Comparison of ENCODE assay signal across 1 cellular context in genomic region chr11:6283453-6284023, GRCh38.
TF ChIP-seq lines count a peak whose summit lies in the region.

No MANE protein-coding gene starts in this region.

TF ChIP-seq in K562, 482 proteins besides CTCF, POLR2A, EP300 and RAD21 (continues in another document):
- TF ChIP-seq KLF16 (IDR thresholded peaks at IDR 0.05) (no peak), MTA3 (IDR thresholded peaks at IDR 0.05; ENCODE audit: borderline replicate concordance) (no peak), RFX5 (IDR thresholded peaks at IDR 0.05; ENCODE audit: low read depth, low read length) (no peak), BACH1 (tag; IDR thresholded peaks at IDR 0.05) (peak; percentile 64; the same call in 1 of the 2 replicates), TFE3 (CRISPR knock-in tag; IDR thresholded peaks at IDR 0.05) (no peak), PREB (CRISPR knock-in tag; IDR thresholded peaks at IDR 0.05) (no peak), PTBP1 (IDR thresholded peaks at IDR 0.05; ENCODE audit: low read depth, low read length) (no peak), ZNF699 (CRISPR knock-in tag; IDR thresholded peaks at IDR 0.05; ENCODE audit: insufficient replicate concordance) (no peak), NCOA1 (IDR thresholded peaks at IDR 0.05; ENCODE audit: low read depth) (no peak), CEBPG (CRISPR knock-in tag; IDR thresholded peaks at IDR 0.05) (no peak), CEBPG (tag; conservative IDR thresholded peaks at IDR 0.05 in 1 of 2, IDR thresholded peaks at IDR 0.05 in 1 of 2) (no peak), CCNT2 (IDR thresholded peaks at IDR 0.05; ENCODE audit: borderline replicate concordance, extremely low read depth, insufficient read length, low read depth, low read length) (no peak), MYBL2 (IDR thresholded peaks at IDR 0.05; ENCODE audit: low read depth) (no peak), MYBL2 (CRISPR knock-in tag; IDR thresholded peaks at IDR 0.05; ENCODE audit: borderline replicate concordance) (no peak), RBM15 (IDR thresholded peaks at IDR 0.05; ENCODE audit: insufficient read depth, low read length) (no peak), TOE1 (IDR thresholded peaks at IDR 0.05; ENCODE audit: borderline replicate concordance) (no peak), TOE1 (CRISPR knock-in tag; IDR thresholded peaks at IDR 0.05; ENCODE audit: borderline replicate concordance, low read depth) (no peak), ATF4 (CRISPR knock-in tag; IDR thresholded peaks at IDR 0.05) (no peak), ZBED1 (IDR thresholded peaks at IDR 0.05) (no peak), ZNF143 (CRISPR knock-in tag; IDR thresholded peaks at IDR 0.05) (no peak), ZNF584 (CRISPR knock-in tag; IDR thresholded peaks at IDR 0.05; ENCODE audit: low read depth) (peak; percentile 93), JUNB (CRISPR knock-in tag; conservative IDR thresholded peaks at IDR 0.05) (no peak), NFIC (IDR thresholded peaks at IDR 0.05) (no peak), FOXM1 (IDR thresholded peaks at IDR 0.05; ENCODE audit: low read depth) (no peak), FOXM1 (CRISPR knock-in tag; IDR thresholded peaks at IDR 0.05; ENCODE audit: low read depth) (no peak), FOXK1 (CRISPR knock-in tag; IDR thresholded peaks at IDR 0.05; ENCODE audit: borderline replicate concordance) (no peak), RBFOX2 (IDR thresholded peaks at IDR 0.05; ENCODE audit: low read depth, low read length) (no peak), TEAD4 (IDR thresholded peaks at IDR 0.05; ENCODE audit: low read length) (no peak), TEAD4 (CRISPR knock-in tag; IDR thresholded peaks at IDR 0.05; ENCODE audit: borderline replicate concordance) (no peak), CBX8 (IDR thresholded peaks at IDR 0.05; ENCODE audit: borderline replicate concordance, extremely low read depth, low read depth, low read length, poor library complexity, severe bottlenecking) (no peak), FOXK2 (conservative IDR thresholded peaks at IDR 0.05 in 1 of 2, IDR thresholded peaks at IDR 0.05 in 1 of 2; ENCODE audit: low read depth in 2 of 2) (no peak), PHB2 (IDR thresholded peaks at IDR 0.05; ENCODE audit: low read depth) (no peak), PML (IDR thresholded peaks at IDR 0.05; ENCODE audit: low read length) (no peak), ZBTB43 (CRISPR knock-in tag; IDR thresholded peaks at IDR 0.05) (no peak), DLX4 (CRISPR knock-in tag; IDR thresholded peaks at IDR 0.05) (no peak), ZNF766 (CRISPR knock-in tag; conservative IDR thresholded peaks at IDR 0.05) (peak; percentile 62), ZBTB9 (CRISPR knock-in tag; IDR thresholded peaks at IDR 0.05) (no peak), BDP1 (IDR thresholded peaks at IDR 0.05; ENCODE audit: insufficient read depth, insufficient read length) (no peak), HNRNPLL (IDR thresholded peaks at IDR 0.05; ENCODE audit: low read depth, low read length, poor library complexity, severe bottlenecking) (no peak), AFF1 (IDR thresholded peaks at IDR 0.05; ENCODE audit: low read depth in 1 of 2, partially characterized antibody in 2 of 2) (no peak)
- TF ChIP-seq, protein P1, sequence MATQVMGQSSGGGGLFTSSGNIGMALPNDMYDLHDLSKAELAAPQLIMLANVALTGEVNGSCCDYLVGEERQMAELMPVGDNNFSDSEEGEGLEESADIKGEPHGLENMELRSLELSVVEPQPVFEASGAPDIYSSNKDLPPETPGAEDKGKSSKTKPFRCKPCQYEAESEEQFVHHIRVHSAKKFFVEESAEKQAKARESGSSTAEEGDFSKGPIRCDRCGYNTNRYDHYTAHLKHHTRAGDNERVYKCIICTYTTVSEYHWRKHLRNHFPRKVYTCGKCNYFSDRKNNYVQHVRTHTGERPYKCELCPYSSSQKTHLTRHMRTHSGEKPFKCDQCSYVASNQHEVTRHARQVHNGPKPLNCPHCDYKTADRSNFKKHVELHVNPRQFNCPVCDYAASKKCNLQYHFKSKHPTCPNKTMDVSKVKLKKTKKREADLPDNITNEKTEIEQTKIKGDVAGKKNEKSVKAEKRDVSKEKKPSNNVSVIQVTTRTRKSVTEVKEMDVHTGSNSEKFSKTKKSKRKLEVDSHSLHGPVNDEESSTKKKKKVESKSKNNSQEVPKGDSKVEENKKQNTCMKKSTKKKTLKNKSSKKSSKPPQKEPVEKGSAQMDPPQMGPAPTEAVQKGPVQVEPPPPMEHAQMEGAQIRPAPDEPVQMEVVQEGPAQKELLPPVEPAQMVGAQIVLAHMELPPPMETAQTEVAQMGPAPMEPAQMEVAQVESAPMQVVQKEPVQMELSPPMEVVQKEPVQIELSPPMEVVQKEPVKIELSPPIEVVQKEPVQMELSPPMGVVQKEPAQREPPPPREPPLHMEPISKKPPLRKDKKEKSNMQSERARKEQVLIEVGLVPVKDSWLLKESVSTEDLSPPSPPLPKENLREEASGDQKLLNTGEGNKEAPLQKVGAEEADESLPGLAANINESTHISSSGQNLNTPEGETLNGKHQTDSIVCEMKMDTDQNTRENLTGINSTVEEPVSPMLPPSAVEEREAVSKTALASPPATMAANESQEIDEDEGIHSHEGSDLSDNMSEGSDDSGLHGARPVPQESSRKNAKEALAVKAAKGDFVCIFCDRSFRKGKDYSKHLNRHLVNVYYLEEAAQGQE (CRISPR knock-in tag; IDR thresholded peaks at IDR 0.05; ENCODE audit: low read depth) = no peak
- TF ChIP-seq, protein P2, sequence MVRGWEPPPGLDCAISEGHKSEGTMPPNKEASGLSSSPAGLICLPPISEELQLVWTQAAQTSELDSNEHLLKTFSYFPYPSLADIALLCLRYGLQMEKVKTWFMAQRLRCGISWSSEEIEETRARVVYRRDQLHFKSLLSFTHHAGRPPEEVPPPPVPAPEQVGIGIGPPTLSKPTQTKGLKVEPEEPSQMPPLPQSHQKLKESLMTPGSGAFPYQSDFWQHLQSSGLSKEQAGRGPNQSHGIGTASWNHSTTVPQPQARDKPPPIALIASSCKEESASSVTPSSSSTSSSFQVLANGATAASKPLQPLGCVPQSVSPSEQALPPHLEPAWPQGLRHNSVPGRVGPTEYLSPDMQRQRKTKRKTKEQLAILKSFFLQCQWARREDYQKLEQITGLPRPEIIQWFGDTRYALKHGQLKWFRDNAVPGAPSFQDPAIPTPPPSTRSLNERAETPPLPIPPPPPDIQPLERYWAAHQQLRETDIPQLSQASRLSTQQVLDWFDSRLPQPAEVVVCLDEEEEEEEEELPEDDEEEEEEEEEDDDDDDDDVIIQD (CRISPR knock-in tag; IDR thresholded peaks at IDR 0.05) = no peak
- TF ChIP-seq, protein P3, sequence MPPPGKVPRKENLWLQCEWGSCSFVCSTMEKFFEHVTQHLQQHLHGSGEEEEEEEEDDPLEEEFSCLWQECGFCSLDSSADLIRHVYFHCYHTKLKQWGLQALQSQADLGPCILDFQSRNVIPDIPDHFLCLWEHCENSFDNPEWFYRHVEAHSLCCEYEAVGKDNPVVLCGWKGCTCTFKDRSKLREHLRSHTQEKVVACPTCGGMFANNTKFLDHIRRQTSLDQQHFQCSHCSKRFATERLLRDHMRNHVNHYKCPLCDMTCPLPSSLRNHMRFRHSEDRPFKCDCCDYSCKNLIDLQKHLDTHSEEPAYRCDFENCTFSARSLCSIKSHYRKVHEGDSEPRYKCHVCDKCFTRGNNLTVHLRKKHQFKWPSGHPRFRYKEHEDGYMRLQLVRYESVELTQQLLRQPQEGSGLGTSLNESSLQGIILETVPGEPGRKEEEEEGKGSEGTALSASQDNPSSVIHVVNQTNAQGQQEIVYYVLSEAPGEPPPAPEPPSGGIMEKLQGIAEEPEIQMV (tag; conservative IDR thresholded peaks at IDR 0.05; ENCODE audit: low read depth) = no peak
- TF ChIP-seq, protein P4, sequence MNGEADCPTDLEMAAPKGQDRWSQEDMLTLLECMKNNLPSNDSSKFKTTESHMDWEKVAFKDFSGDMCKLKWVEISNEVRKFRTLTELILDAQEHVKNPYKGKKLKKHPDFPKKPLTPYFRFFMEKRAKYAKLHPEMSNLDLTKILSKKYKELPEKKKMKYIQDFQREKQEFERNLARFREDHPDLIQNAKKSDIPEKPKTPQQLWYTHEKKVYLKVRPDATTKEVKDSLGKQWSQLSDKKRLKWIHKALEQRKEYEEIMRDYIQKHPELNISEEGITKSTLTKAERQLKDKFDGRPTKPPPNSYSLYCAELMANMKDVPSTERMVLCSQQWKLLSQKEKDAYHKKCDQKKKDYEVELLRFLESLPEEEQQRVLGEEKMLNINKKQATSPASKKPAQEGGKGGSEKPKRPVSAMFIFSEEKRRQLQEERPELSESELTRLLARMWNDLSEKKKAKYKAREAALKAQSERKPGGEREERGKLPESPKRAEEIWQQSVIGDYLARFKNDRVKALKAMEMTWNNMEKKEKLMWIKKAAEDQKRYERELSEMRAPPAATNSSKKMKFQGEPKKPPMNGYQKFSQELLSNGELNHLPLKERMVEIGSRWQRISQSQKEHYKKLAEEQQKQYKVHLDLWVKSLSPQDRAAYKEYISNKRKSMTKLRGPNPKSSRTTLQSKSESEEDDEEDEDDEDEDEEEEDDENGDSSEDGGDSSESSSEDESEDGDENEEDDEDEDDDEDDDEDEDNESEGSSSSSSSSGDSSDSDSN (IDR thresholded peaks at IDR 0.05; ENCODE audit: borderline replicate concordance in 1 of 2, low read depth in 2 of 2, low read length in 2 of 2) = no peak
